In the genomic region with DNA sequence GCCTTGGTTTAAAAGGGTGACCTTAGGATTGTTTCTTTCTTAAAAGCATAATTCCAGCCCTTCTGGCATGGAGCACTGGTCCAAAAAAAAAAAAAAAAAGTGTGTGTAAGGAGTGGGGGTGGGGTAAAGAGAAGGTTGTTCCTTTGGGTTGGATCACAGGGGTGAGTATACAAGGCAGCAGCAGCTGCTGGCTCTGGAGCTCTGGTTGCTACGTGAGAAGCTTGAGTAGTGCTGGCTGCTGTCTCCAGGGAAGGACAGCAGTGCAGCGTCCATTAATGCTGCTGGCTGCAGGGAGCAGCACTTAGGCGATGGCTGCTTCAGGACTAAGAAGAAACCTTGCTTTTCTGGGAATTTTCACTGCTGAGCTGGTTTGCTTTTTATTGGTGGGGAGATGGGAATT, we compare ENCODE assay signal across 8 cellular contexts. TPM values are rescaled to one million over a fixed set of nuclear protein-coding genes. Genes with fewer than 3 reads are reported as not detected.
DNase-seq lines count a peak whose midpoint lies in the region; ATAC-seq and TF ChIP-seq lines count a peak whose summit lies in the region.

No MANE protein-coding gene starts in this region.

- peak overlapping the region; percentile 98 to 100 for H3K27ac ChIP-seq in coronary artery
- H3K27ac ChIP-seq in spleen, result peak overlapping the region; percentile 29 to 99 (median 99)

- TF ChIP-seq CTCF in coronary artery (IDR thresholded peaks at IDR 0.05) (no peak), spleen (IDR thresholded peaks at IDR 0.05 in 8 of 11, conservative IDR thresholded peaks at IDR 0.05 in 3 of 11) (no peak)

- H3K4me1 ChIP-seq in spleen, result peaks cover 59 to 81% (median 77%) of the 10 kb centered on the region in 6 donors

- H3K9me3 ChIP-seq in spleen, result no peaks in the 10 kb centered on the region

- TF ChIP-seq POLR2A in spleen (IDR thresholded peaks at IDR 0.05), result no peak

- intact Hi-C loops in spleen (cut with DNase I; ENCODE audit: low total_unique reads), result no loop called here

- WGBS in spleen, 5 donors, result 1 to 8% (median 3%) methylated on average over 3 of the region's 3 CpGs

- peaks cover 0 to 7% (median 2%) of the 10 kb centered on the region in 6 donors for H3K36me3 ChIP-seq in spleen

- H3K27me3 ChIP-seq in spleen (replicated peaks in 1 of 7), result no peaks in the 10 kb centered on the region

- no peak for ATAC-seq in GM21619 (IDR thresholded peaks at IDR 0.05; ENCODE audit: unreplicated experiment)

- H3K4me3 ChIP-seq in coronary artery (peak overlapping the region; percentile 94), spleen (peak overlapping the region in 7 of 8 donors; percentile 62 to 78 (median 72))

- DNase-seq in DMS79 treated with DMSO at 0.1 percent for 48 hours (lab: John Stamatoyannopoulos, UW) (peak; percentile 57), LHCN-M2 (ENCODE audit: low read depth) (peak; percentile 99), SHP77 (lab: John Stamatoyannopoulos, UW) (peak; percentile 89 to 90), coronary artery (ENCODE audit: low spot score) (peak; percentile 89), kidney glomerular epithelial cell (lab: John Stamatoyannopoulos, UW) (peak; percentile 66), spleen (no peak)
- DNase-seq in stimulated activated CD4-positive, alpha-beta T cell treated with anti-CD3 and anti-CD28 coated beads, Interleukin-4, amount 100 ng/mL, for 1 hour, result no peak

RNA-seq across cellular contexts. Expression of a gene that starts 2.3 kb away (rescaled TPM):
- total RNA-seq in LHCN-M2 (2014; rRNA removed) (51.2 and 51.8 TPM in 2 replicates), spleen (100 to 1,000 TPM in 6 of 7 donors, 10 to 100 TPM in 1; 86.2 to 159 (median 126) TPM)
- 28.9 TPM for polyA plus RNA-seq in LHCN-M2 (2012)
- polyA plus RNA-seq in spleen, result 10 to 100 TPM in 2 of 3 donors, 1 to 10 TPM in 1; 9.7 to 21.9 (median 12.1) TPM

RNA-seq across cellular contexts. Expression of a gene that starts 36.9 kb away (rescaled TPM):
- 46.8 and 55.0 TPM in 2 replicates for total RNA-seq in LHCN-M2 (2014; rRNA removed)
- 35.7 TPM for polyA plus RNA-seq in LHCN-M2 (2012)
- total RNA-seq in spleen, result 10 to 100 TPM; 16.3 to 36.8 (median 26.4) TPM
- 10 to 100 TPM; 18.9 to 21.7 (median 21.6) TPM for polyA plus RNA-seq in spleen

Comparison
In these comparisons a context has a peak if more than half of its experiments do, and no peak if none do; other contexts are left out.
1. DNase-seq: peak in DMS79 treated with DMSO at 0.1 percent for 48 hours (single experiment), LHCN-M2 (single experiment), SHP77 (2 of 2), coronary artery (single experiment) and kidney glomerular epithelial cell (single experiment); none in spleen (single experiment) and stimulated activated CD4-positive, alpha-beta T cell treated with anti-CD3 and anti-CD28 coated beads, Interleukin-4, amount 100 ng/mL, for 1 hour (single experiment).